In genomic region chr16:80720759-80721470, GRCh38 we compare ENCODE assay signal across 26 cellular contexts.
A peak's percentile ranks its signal among the peaks of the same experiment; 100 is the strongest.
DNase-seq lines count a peak whose midpoint lies in the region; ATAC-seq, FAIRE-seq and TF ChIP-seq lines count a peak whose summit lies in the region.
"Had no signal": no experiment of that assay in that cellular context is flagged by ENCODE, and none has a peak within 500 bp of the region (broad histone marks: within the 10 kb centered on the region; RNA-seq: fewer than 3 reads in every experiment).

No MANE protein-coding gene starts in this region.

- H3K4me3 Mint-ChIP-seq in activated CD4-positive, alpha-beta memory T cell treated with anti-CD3 and anti-CD28 coated beads, Interleukin-2, amount 10 ng/mL, durations not matched to agents 7 days and 5 days: no peak overlapping the region
- no peak overlapping the region for H3K4me3 Mint-ChIP-seq in activated CD4-positive, alpha-beta memory T cell treated with anti-CD3 and anti-CD28 coated beads for 36 hours
- H3K4me3 Mint-ChIP-seq in GM23338: no peak overlapping the region
- H3K4me3 Mint-ChIP-seq: CD8-positive, alpha-beta memory T cell; type B pancreatic cell had no signal

- peaks cover 7% of the 10 kb centered on the region; the same call in 1 of the 2 replicates for H3K9me2 ChIP-seq in GM23338 (ENCODE audit: insufficient read depth)

- no peak overlapping the region for H3K4me2 ChIP-seq in GM23338
- H3K4me2 ChIP-seq: KMS-11, smooth muscle cell had no signal

- H3K79me2 ChIP-seq in GM23338 (replicated peaks; ENCODE audit: insufficient read depth): no peaks in the 10 kb centered on the region

- POLR2A ChIA-PET in activated CD4-positive, alpha-beta memory T cell treated with anti-CD3 and anti-CD28 coated beads, Interleukin-2, amount 10 ng/mL, durations not matched to agents 7 days and 5 days (lab: Charles Lee): interaction anchor here (0.6 to 0.8 kb wide), 2 partner anchors 13 to 14 kb away, joined by 3 to 4 read pairs; no protein-coding TSS in a partner anchor
- POLR2A ChIA-PET in activated CD4-positive, alpha-beta memory T cell treated with anti-CD3 and anti-CD28 coated beads for 36 hours (lab: Charles Lee): no interaction called here

- peak overlapping the region; percentile 14 for H3K27ac Mint-ChIP-seq in activated CD4-positive, alpha-beta memory T cell treated with anti-CD3 and anti-CD28 coated beads, Interleukin-2, amount 10 ng/mL, durations not matched to agents 7 days and 5 days
- H3K27ac Mint-ChIP-seq in activated CD4-positive, alpha-beta memory T cell treated with anti-CD3 and anti-CD28 coated beads for 36 hours: no peak overlapping the region
- H3K27ac Mint-ChIP-seq in GM23338: no peak overlapping the region
- H3K27ac Mint-ChIP-seq: type B pancreatic cell had no signal

- H3K4me1 Mint-ChIP-seq in activated CD4-positive, alpha-beta memory T cell treated with anti-CD3 and anti-CD28 coated beads, Interleukin-2, amount 10 ng/mL, durations not matched to agents 7 days and 5 days: peaks cover 22% of the 10 kb centered on the region
- peaks cover 23% of the 10 kb centered on the region for H3K4me1 Mint-ChIP-seq in activated CD4-positive, alpha-beta memory T cell treated with anti-CD3 and anti-CD28 coated beads for 36 hours (ENCODE audit: low read depth)
- H3K4me1 Mint-ChIP-seq in GM23338: peaks cover 4% of the 10 kb centered on the region

- H3K36me3 ChIP-seq in bronchial epithelial cell (ENCODE audit: control insufficient read depth, insufficient read depth, low read length): no peaks in the 10 kb centered on the region
- H3K36me3 ChIP-seq in GM23338 (ENCODE audit: insufficient read depth): no peaks in the 10 kb centered on the region
- no peaks in the 10 kb centered on the region for H3K36me3 ChIP-seq in lower lobe of right lung
- H3K36me3 ChIP-seq: heart left ventricle, Peyer's patch had no signal

- no peak for FAIRE-seq in bronchial epithelial cell (lab: Jason Lieb, UNC)
- FAIRE-seq: A204.1, colon, islet of Langerhans had no signal

- TF ChIP-seq CTCF in bronchial epithelial cell (IDR thresholded peaks at IDR 0.05; ENCODE audit: insufficient read depth, low read length, severe bottlenecking): no peak
- TF ChIP-seq CTCF in retinal pigment epithelial cell (conservative IDR thresholded peaks at IDR 0.05; ENCODE audit: low read depth, low read length): no peak
- TF ChIP-seq CTCF in GM23338 (conservative IDR thresholded peaks at IDR 0.05; ENCODE audit: low read depth in 2 of 2): no peak
- TF ChIP-seq CTCF in lower lobe of right lung (IDR thresholded peaks at IDR 0.05): no peak

- H3K27me3 ChIP-seq in bronchial epithelial cell (ENCODE audit: control insufficient read depth, insufficient read depth, low read length): no peaks in the 10 kb centered on the region
- H3K27me3 ChIP-seq in GM23338 (ENCODE audit: insufficient read depth): no peaks in the 10 kb centered on the region
- H3K27me3 ChIP-seq in lower lobe of right lung (ENCODE audit: low read depth): no peaks in the 10 kb centered on the region
- H3K27me3 ChIP-seq: heart left ventricle, Peyer's patch had no signal

- ATAC-seq in GM19351 (IDR thresholded peaks at IDR 0.05; ENCODE audit: unreplicated experiment): peak; percentile 62
- no peak for ATAC-seq in GM23338
- ATAC-seq in lower lobe of right lung: no peak
- ATAC-seq: heart left ventricle had no signal

- H3K9me3 Mint-ChIP-seq in activated CD4-positive, alpha-beta memory T cell treated with anti-CD3 and anti-CD28 coated beads, Interleukin-2, amount 10 ng/mL, durations not matched to agents 7 days and 5 days: peaks cover 20% of the 10 kb centered on the region
- H3K9me3 Mint-ChIP-seq in activated CD4-positive, alpha-beta memory T cell treated with anti-CD3 and anti-CD28 coated beads for 36 hours: peaks cover 7% of the 10 kb centered on the region
- peaks cover 20% of the 10 kb centered on the region for H3K9me3 Mint-ChIP-seq in GM23338
- H3K9me3 Mint-ChIP-seq: type B pancreatic cell had no signal

- no peak overlapping the region for H2AFZ ChIP-seq in GM23338

- DNase-seq in activated CD4-positive, alpha-beta memory T cell treated with anti-CD3 and anti-CD28 coated beads, Interleukin-2, amount 10 ng/mL, durations not matched to agents 7 days and 5 days: no peak
- no peak for DNase-seq in activated CD4-positive, alpha-beta memory T cell treated with anti-CD3 and anti-CD28 coated beads for 36 hours
- DNase-seq in bronchial epithelial cell (ENCODE audit: low read depth) (peak; percentile 68), retinal pigment epithelial cell (ENCODE audit: low read depth) (peak; percentile 88), GM23338 (ENCODE audit: low spot score) (no peak), GDM1 (lab: John Stamatoyannopoulos, UW) (no peak), lower lobe of right lung (no peak)
- DNase-seq: activated CD4-positive, CD25-positive, alpha-beta regulatory T cell treated with anti-CD3 and anti-CD28 coated beads, Interleukin-2, amount 50 U/mL, for 72 hours; activated naive CD4-positive, alpha-beta T cell; anterior cingulate cortex; CD8-positive, alpha-beta memory T cell; DMS79 treated with DMSO at 0.1 percent for 48 hours; HCEC 1CT; heart left ventricle; mesendoderm; NCI-H1417 treated with DMSO at 0.1 percent for 48 hours; NCI-H2171 treated with DMSO at 0.1 percent for 48 hours; Peyer's patch had no signal

- peaks cover 10% of the 10 kb centered on the region for H3K9me3 ChIP-seq in lower lobe of right lung

- no peak overlapping the region for H3K27ac ChIP-seq in GM23338 (ENCODE audit: low read depth)
- H3K27ac ChIP-seq in lower lobe of right lung: no peak overlapping the region
- H3K27ac ChIP-seq: heart left ventricle, KMS-11, Peyer's patch had no signal

- CTCF ChIA-PET in activated CD4-positive, alpha-beta memory T cell treated with anti-CD3 and anti-CD28 coated beads, Interleukin-2, amount 10 ng/mL, durations not matched to agents 7 days and 5 days (lab: Charles Lee): interaction anchor here (1.0 kb wide), 1 partner anchor 194 kb away, joined by 3 read pairs; no protein-coding TSS in a partner anchor
- CTCF ChIA-PET in activated CD4-positive, alpha-beta memory T cell treated with anti-CD3 and anti-CD28 coated beads for 36 hours (lab: Charles Lee): interaction anchor here (1.8 kb wide), 1 partner anchor 194 kb away, joined by 4 read pairs; no protein-coding TSS in a partner anchor

- peaks cover 25% of the 10 kb centered on the region for H3K36me3 Mint-ChIP-seq in activated CD4-positive, alpha-beta memory T cell treated with anti-CD3 and anti-CD28 coated beads, Interleukin-2, amount 10 ng/mL, durations not matched to agents 7 days and 5 days (ENCODE audit: low read depth)
- H3K36me3 Mint-ChIP-seq in activated CD4-positive, alpha-beta memory T cell treated with anti-CD3 and anti-CD28 coated beads for 36 hours: peaks cover 6% of the 10 kb centered on the region
- no peaks in the 10 kb centered on the region for H3K36me3 Mint-ChIP-seq in GM23338 (ENCODE audit: low read depth)
- H3K36me3 Mint-ChIP-seq: CD8-positive, alpha-beta memory T cell; type B pancreatic cell had no signal

- H3K27me3 Mint-ChIP-seq in activated CD4-positive, alpha-beta memory T cell treated with anti-CD3 and anti-CD28 coated beads, Interleukin-2, amount 10 ng/mL, durations not matched to agents 7 days and 5 days: no peaks in the 10 kb centered on the region
- no peaks in the 10 kb centered on the region for H3K27me3 Mint-ChIP-seq in activated CD4-positive, alpha-beta memory T cell treated with anti-CD3 and anti-CD28 coated beads for 36 hours
- peaks cover 2% of the 10 kb centered on the region for H3K27me3 Mint-ChIP-seq in GM23338 (ENCODE audit: insufficient read depth, low read depth, poor library complexity)
- H3K27me3 Mint-ChIP-seq: CD8-positive, alpha-beta memory T cell; natural killer cell treated with Interleukin-12 subunit alpha and Interleukin-12 subunit beta and Interleukin-15 and Interleukin-18, amount 100 ng/mL, for 72 hours had no signal

- intact Hi-C loops in activated CD4-positive, alpha-beta memory T cell treated with anti-CD3 and anti-CD28 coated beads for 36 hours (cut with micrococcal nuclease): no loop called here
- intact Hi-C loops in lower lobe of right lung (cut with DNase I): no loop called here

- no peaks in the 10 kb centered on the region for H3K4me1 ChIP-seq in GM23338 (ENCODE audit: insufficient read depth)
- H3K4me1 ChIP-seq in lower lobe of right lung: no peaks in the 10 kb centered on the region

- no peaks in the 10 kb centered on the region for H4K20me1 ChIP-seq in GM23338 (replicated peaks; ENCODE audit: insufficient read depth)

- no peak overlapping the region for H3K4me3 ChIP-seq in bronchial epithelial cell (ENCODE audit: low read depth, low read length)
- H3K4me3 ChIP-seq in retinal pigment epithelial cell (ENCODE audit: low read length): no peak overlapping the region
- no peak overlapping the region for H3K4me3 ChIP-seq in GM23338
- no peak overlapping the region for H3K4me3 ChIP-seq in lower lobe of right lung
- H3K4me3 ChIP-seq: heart left ventricle, Peyer's patch, smooth muscle cell had no signal

- no peaks in the 10 kb centered on the region for H3F3A ChIP-seq in GM23338 (replicated peaks; ENCODE audit: low read depth)

TF ChIP-seq in GM23338, 12 proteins besides CTCF, POLR2A, EP300 and RAD21 (continues in another document):
- TF ChIP-seq REST (IDR thresholded peaks at IDR 0.05; ENCODE audit: unreplicated experiment): no peak
- TF ChIP-seq STAT1 (IDR thresholded peaks at IDR 0.05; ENCODE audit: unreplicated experiment): no peak
- TF ChIP-seq ZNF114 (CRISPR knock-in tag; IDR thresholded peaks at IDR 0.05): no peak
- no peak for TF ChIP-seq ZNF331 (CRISPR knock-in tag; IDR thresholded peaks at IDR 0.05; ENCODE audit: low read depth)

Comparison
In these comparisons a context has a peak if more than half of its experiments do, and no peak if none do; other contexts are left out.
1. DNase-seq: peak in bronchial epithelial cell (single experiment) and retinal pigment epithelial cell (single experiment); none in activated CD4-positive, alpha-beta memory T cell treated with anti-CD3 and anti-CD28 coated beads, Interleukin-2, amount 10 ng/mL, durations not matched to agents 7 days and 5 days (single experiment), activated CD4-positive, alpha-beta memory T cell treated with anti-CD3 and anti-CD28 coated beads for 36 hours (single experiment), GM23338 (single experiment), GDM1 (single experiment) and lower lobe of right lung (single experiment).